In the genomic region with DNA sequence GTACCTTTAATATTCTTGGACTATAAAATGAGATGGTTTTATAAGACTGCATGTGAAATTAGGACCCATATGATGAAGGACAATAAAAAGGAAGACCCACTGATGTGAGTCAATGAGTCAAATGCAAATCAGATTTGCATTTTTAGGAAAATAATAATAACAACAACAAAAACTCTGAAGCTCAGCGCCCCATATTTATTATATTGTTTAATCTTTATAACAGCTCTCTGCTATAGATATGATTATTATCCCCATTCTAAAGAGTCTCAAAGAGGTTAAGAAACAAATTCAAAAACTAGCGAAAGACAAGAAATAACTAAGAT, we compare ENCODE assay signal across 1 cellular context.
TF ChIP-seq lines count a peak whose summit lies in the region.

No MANE protein-coding gene starts in this region.

TF ChIP-seq in SK-N-SH treated with all-trans-retinoic acid at 6 μM for 48 hours, 23 proteins besides CTCF, POLR2A, EP300 and RAD21 (continued from another document):
- TF ChIP-seq, protein P1, sequence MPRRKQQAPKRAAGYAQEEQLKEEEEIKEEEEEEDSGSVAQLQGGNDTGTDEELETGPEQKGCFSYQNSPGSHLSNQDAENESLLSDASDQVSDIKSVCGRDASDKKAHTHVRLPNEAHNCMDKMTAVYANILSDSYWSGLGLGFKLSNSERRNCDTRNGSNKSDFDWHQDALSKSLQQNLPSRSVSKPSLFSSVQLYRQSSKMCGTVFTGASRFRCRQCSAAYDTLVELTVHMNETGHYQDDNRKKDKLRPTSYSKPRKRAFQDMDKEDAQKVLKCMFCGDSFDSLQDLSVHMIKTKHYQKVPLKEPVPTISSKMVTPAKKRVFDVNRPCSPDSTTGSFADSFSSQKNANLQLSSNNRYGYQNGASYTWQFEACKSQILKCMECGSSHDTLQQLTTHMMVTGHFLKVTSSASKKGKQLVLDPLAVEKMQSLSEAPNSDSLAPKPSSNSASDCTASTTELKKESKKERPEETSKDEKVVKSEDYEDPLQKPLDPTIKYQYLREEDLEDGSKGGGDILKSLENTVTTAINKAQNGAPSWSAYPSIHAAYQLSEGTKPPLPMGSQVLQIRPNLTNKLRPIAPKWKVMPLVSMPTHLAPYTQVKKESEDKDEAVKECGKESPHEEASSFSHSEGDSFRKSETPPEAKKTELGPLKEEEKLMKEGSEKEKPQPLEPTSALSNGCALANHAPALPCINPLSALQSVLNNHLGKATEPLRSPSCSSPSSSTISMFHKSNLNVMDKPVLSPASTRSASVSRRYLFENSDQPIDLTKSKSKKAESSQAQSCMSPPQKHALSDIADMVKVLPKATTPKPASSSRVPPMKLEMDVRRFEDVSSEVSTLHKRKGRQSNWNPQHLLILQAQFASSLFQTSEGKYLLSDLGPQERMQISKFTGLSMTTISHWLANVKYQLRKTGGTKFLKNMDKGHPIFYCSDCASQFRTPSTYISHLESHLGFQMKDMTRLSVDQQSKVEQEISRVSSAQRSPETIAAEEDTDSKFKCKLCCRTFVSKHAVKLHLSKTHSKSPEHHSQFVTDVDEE (CRISPR knock-in tag; IDR thresholded peaks at IDR 0.05), result no peak
- TF ChIP-seq ESRRG (CRISPR knock-in tag; IDR thresholded peaks at IDR 0.05), result no peak
